In the genomic region with DNA sequence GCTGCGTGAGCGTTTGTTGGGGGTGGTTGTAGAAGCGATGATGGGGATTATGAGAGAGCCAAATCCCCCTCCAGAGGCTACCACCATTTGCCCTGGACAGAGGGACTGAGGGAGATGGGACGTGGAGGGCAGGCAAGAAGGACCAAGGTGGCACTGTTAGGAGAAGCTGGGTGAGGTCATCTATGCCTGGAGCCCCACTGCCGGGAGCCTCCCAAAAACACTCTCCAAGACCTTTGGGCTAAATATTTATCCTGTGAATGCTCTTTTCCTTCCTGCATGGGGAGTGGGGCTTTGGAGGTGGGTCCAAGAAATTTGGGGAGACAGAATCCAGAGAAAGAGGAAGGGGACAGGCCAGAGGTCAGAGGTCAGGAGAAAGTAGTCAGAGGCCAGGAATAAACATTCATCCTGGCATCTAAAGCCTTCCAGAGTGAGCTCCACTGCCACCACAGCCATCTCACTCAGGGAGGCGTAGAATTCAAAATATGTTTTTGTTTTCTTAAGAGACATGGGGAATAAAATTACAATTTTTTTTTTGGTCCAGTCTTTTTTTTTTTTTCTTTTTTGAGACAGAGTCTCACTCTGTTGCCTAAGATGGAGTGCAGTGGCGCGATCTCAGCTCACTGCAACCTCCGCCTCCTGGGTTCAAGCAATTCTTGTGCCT, we compare ENCODE assay signal across 1 cellular context.
A peak's percentile ranks its signal among the peaks of the same experiment; 100 is the strongest.
TF ChIP-seq lines count a peak whose summit lies in the region.

No MANE protein-coding gene starts in this region.

TF ChIP-seq in HepG2, 621 proteins besides CTCF, POLR2A, EP300 and RAD21:
- TF ChIP-seq SPEN (CRISPR knock-in tag; IDR thresholded peaks at IDR 0.05; ENCODE audit: low read depth) = no peak
- no peak for TF ChIP-seq KDM3A (CRISPR knock-in tag; IDR thresholded peaks at IDR 0.05; ENCODE audit: low read depth)
- TF ChIP-seq NR2F1 (CRISPR knock-in tag; IDR thresholded peaks at IDR 0.05) = 0 out of 4 replicates have a peak, but pooled peaks of 1 of the 2 experiments have one; percentile 21
- peak; percentile 61 for TF ChIP-seq NR2F6 (IDR thresholded peaks at IDR 0.05)
- TF ChIP-seq NR2F6 (CRISPR knock-in tag; IDR thresholded peaks at IDR 0.05) = no peak
- no peak for TF ChIP-seq PLRG1 (conservative IDR thresholded peaks at IDR 0.05)
- TF ChIP-seq, protein P1, sequence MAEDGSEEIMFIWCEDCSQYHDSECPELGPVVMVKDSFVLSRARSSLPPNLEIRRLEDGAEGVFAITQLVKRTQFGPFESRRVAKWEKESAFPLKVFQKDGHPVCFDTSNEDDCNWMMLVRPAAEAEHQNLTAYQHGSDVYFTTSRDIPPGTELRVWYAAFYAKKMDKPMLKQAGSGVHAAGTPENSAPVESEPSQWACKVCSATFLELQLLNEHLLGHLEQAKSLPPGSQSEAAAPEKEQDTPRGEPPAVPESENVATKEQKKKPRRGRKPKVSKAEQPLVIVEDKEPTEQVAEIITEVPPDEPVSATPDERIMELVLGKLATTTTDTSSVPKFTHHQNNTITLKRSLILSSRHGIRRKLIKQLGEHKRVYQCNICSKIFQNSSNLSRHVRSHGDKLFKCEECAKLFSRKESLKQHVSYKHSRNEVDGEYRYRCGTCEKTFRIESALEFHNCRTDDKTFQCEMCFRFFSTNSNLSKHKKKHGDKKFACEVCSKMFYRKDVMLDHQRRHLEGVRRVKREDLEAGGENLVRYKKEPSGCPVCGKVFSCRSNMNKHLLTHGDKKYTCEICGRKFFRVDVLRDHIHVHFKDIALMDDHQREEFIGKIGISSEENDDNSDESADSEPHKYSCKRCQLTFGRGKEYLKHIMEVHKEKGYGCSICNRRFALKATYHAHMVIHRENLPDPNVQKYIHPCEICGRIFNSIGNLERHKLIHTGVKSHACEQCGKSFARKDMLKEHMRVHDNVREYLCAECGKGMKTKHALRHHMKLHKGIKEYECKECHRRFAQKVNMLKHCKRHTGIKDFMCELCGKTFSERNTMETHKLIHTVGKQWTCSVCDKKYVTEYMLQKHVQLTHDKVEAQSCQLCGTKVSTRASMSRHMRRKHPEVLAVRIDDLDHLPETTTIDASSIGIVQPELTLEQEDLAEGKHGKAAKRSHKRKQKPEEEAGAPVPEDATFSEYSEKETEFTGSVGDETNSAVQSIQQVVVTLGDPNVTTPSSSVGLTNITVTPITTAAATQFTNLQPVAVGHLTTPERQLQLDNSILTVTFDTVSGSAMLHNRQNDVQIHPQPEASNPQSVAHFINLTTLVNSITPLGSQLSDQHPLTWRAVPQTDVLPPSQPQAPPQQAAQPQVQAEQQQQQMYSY (CRISPR knock-in tag; IDR thresholded peaks at IDR 0.05) = no peak
- no peak for TF ChIP-seq SP4 (CRISPR knock-in tag; IDR thresholded peaks at IDR 0.05)
